Comparison of ENCODE assay signal across 26 cellular contexts in the genomic region with DNA sequence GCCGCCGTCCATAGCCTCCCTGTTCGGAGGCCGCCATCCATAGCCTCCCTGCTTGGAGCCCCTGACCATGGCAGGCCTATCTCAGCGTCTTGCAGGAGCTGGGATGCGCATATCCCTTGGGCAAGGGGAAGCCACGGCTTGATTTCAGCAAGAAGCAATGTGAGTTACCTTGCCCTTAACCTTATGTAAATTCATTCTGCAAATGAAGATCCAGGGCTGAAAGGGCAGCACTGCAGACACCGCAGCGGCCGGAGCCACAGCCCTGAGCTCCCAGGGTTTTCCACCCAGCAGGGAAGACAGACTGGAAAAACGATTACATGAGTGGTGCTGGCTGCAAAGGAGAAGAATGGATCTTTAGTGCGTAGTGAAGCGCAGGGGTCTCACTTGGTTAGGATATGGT.
DNase-seq lines count a peak whose midpoint lies in the region; ATAC-seq and TF ChIP-seq lines count a peak whose summit lies in the region.
"Had no signal": no experiment of that assay in that cellular context is flagged by ENCODE, and none has a peak within 500 bp of the region (broad histone marks: within the 10 kb centered on the region; RNA-seq: fewer than 3 reads in every experiment).

No MANE protein-coding gene starts in this region.

- H3K27me3 Mint-ChIP-seq in activated naive CD8-positive, alpha-beta T cell: peaks cover 18% of the 10 kb centered on the region
- H3K27me3 Mint-ChIP-seq in activated naive CD8-positive, alpha-beta T cell treated with anti-CD3 and anti-CD28 coated beads, Interleukin-2, amount 50 U/mL, for 24 hours: peaks cover 26% of the 10 kb centered on the region
- H3K27me3 Mint-ChIP-seq in endothelial cell (ENCODE audit: unreplicated experiment): peaks cover 7% of the 10 kb centered on the region
- peaks cover 57% of the 10 kb centered on the region for H3K27me3 Mint-ChIP-seq in nephron progenitor cell (ENCODE audit: low read depth, poor library complexity)

- H3K9me3 Mint-ChIP-seq in activated naive CD8-positive, alpha-beta T cell (ENCODE audit: low read depth): peaks cover 8% of the 10 kb centered on the region
- peaks cover 3% of the 10 kb centered on the region for H3K9me3 Mint-ChIP-seq in activated naive CD8-positive, alpha-beta T cell treated with anti-CD3 and anti-CD28 coated beads, Interleukin-2, amount 50 U/mL, for 24 hours
- no peaks in the 10 kb centered on the region for H3K9me3 Mint-ChIP-seq in endothelial cell (ENCODE audit: unreplicated experiment)
- peaks cover 7% of the 10 kb centered on the region for H3K9me3 Mint-ChIP-seq in nephron progenitor cell
- H3K9me3 Mint-ChIP-seq: activated T-cell treated with anti-CD3 and anti-CD28 coated beads, Interleukin-2, amount 50 U/mL, for 24 hours; CD4-positive, alpha-beta T cell had no signal

- no peak overlapping the region for H3K27ac ChIP-seq in esophagus muscularis mucosa (replicated peaks in 1 of 4)
- H3K27ac ChIP-seq: adrenal gland, GM23248, parathyroid adenoma, PC-9 had no signal

- WGBS in esophagus muscularis mucosa: 88% methylated on average over 12 of the region's 13 CpGs

- ATAC-seq in activated naive CD8-positive, alpha-beta T cell treated with anti-CD3 and anti-CD28 coated beads, Interleukin-2, amount 50 U/mL, for 24 hours: no peak
- ATAC-seq: Right ventricle myocardium inferior had no signal

- no peak for TF ChIP-seq EP300 in esophagus muscularis mucosa (IDR thresholded peaks at IDR 0.05)

- no peak for DNase-seq in activated naive CD8-positive, alpha-beta T cell treated with anti-CD3 and anti-CD28 coated beads, Interleukin-2, amount 50 U/mL, for 24 hours
- no peak for DNase-seq in endothelial cell (ENCODE audit: low spot score)
- DNase-seq in nephron progenitor cell: no peak
- DNase-seq in CD1c-positive myeloid dendritic cell (ENCODE audit: extremely low spot score): no peak
- no peak for DNase-seq in esophagus muscularis mucosa (ENCODE audit: extremely low spot score)
- DNase-seq in GM20000 (ENCODE audit: low spot score): no peak
- DNase-seq in AG08396 (ENCODE audit: low spot score): no peak
- DNase-seq: activated CD4-positive, alpha-beta T cell treated with anti-CD3 and anti-CD28 coated beads for 48 hours; activated naive CD4-positive, alpha-beta T cell; activated T-cell treated with anti-CD3 and anti-CD28 coated beads, Interleukin-2, amount 50 U/mL, for 24 hours; adrenal gland; CD4-positive, alpha-beta T cell; effector CD8-positive, alpha-beta T cell; EL; erythroblast; GM23248; naive B cell; NCI-H2029; NCI-H526; NK-92 treated with Interleukin-12 subunit alpha and Interleukin-12 subunit beta, amount 100 ng/mL, for 24 hours; PC-9; stimulated activated CD4-positive, alpha-beta T cell treated with anti-CD3 and anti-CD28 coated beads, Interleukin-4, amount 100 ng/mL, for 24 hours; stimulated activated naive CD4-positive, alpha-beta T cell had no signal

- H3K4me1 ChIP-seq in esophagus muscularis mucosa: peaks cover 6 to 13% (median 12%) of the 10 kb centered on the region in 4 donors
- H3K4me1 ChIP-seq: adrenal gland, parathyroid adenoma had no signal

- no peak overlapping the region for H3K27ac Mint-ChIP-seq in activated naive CD8-positive, alpha-beta T cell
- no peak overlapping the region for H3K27ac Mint-ChIP-seq in activated naive CD8-positive, alpha-beta T cell treated with anti-CD3 and anti-CD28 coated beads, Interleukin-2, amount 50 U/mL, for 24 hours
- H3K27ac Mint-ChIP-seq in endothelial cell (ENCODE audit: unreplicated experiment): no peak overlapping the region
- H3K27ac Mint-ChIP-seq in nephron progenitor cell: no peak overlapping the region
- H3K27ac Mint-ChIP-seq: activated T-cell treated with anti-CD3 and anti-CD28 coated beads, Interleukin-2, amount 50 U/mL, for 24 hours; CD4-positive, alpha-beta T cell had no signal

- H3K27me3 ChIP-seq in esophagus muscularis mucosa: peaks cover 0 to 29% (median 0%) of the 10 kb centered on the region in 4 donors

- H3K36me3 ChIP-seq in esophagus muscularis mucosa: no peaks in the 10 kb centered on the region
- H3K36me3 ChIP-seq: adrenal gland had no signal

- no peaks in the 10 kb centered on the region for H3K36me3 Mint-ChIP-seq in activated naive CD8-positive, alpha-beta T cell
- no peaks in the 10 kb centered on the region for H3K36me3 Mint-ChIP-seq in activated naive CD8-positive, alpha-beta T cell treated with anti-CD3 and anti-CD28 coated beads, Interleukin-2, amount 50 U/mL, for 24 hours (ENCODE audit: low read depth)
- no peaks in the 10 kb centered on the region for H3K36me3 Mint-ChIP-seq in endothelial cell (ENCODE audit: low read depth, unreplicated experiment)
- no peaks in the 10 kb centered on the region for H3K36me3 Mint-ChIP-seq in nephron progenitor cell (ENCODE audit: low read depth)

- TF ChIP-seq CTCF in endothelial cell (IDR thresholded peaks at IDR 0.05; ENCODE audit: unreplicated experiment) (no peak), nephron progenitor cell (IDR thresholded peaks at IDR 0.05) (no peak), esophagus muscularis mucosa (IDR thresholded peaks at IDR 0.05) (no peak), GM20000 (IDR thresholded peaks at IDR 0.05; ENCODE audit: extremely low read depth, missing control alignments) (no peak)

- peaks cover 9% of the 10 kb centered on the region for H3K4me1 Mint-ChIP-seq in activated naive CD8-positive, alpha-beta T cell (ENCODE audit: low read depth)
- peaks cover 9% of the 10 kb centered on the region for H3K4me1 Mint-ChIP-seq in activated naive CD8-positive, alpha-beta T cell treated with anti-CD3 and anti-CD28 coated beads, Interleukin-2, amount 50 U/mL, for 24 hours
- H3K4me1 Mint-ChIP-seq in endothelial cell (ENCODE audit: unreplicated experiment): peaks cover 18% of the 10 kb centered on the region
- H3K4me1 Mint-ChIP-seq in nephron progenitor cell: peaks cover 21% of the 10 kb centered on the region

- H3K4me3 Mint-ChIP-seq in activated naive CD8-positive, alpha-beta T cell: peak overlapping the region; percentile 57
- no peak overlapping the region for H3K4me3 Mint-ChIP-seq in activated naive CD8-positive, alpha-beta T cell treated with anti-CD3 and anti-CD28 coated beads, Interleukin-2, amount 50 U/mL, for 24 hours
- H3K4me3 Mint-ChIP-seq in endothelial cell (ENCODE audit: unreplicated experiment) (peak overlapping the region; percentile 90), nephron progenitor cell (peak overlapping the region; percentile 90)

- no peak overlapping the region for H3K4me3 ChIP-seq in esophagus muscularis mucosa
- H3K4me3 ChIP-seq: adrenal gland, GM23248, PC-9 had no signal

- no peaks in the 10 kb centered on the region for H3K9me3 ChIP-seq in esophagus muscularis mucosa
- H3K9me3 ChIP-seq: adrenal gland had no signal

- intact Hi-C loops in esophagus muscularis mucosa (cut with DNase I): no loop called here

- TF ChIP-seq POLR2A in esophagus muscularis mucosa (IDR thresholded peaks at IDR 0.05; ENCODE audit: low read depth): no peak
